ENCODE assay signal across 22 cellular contexts in the genomic region with DNA sequence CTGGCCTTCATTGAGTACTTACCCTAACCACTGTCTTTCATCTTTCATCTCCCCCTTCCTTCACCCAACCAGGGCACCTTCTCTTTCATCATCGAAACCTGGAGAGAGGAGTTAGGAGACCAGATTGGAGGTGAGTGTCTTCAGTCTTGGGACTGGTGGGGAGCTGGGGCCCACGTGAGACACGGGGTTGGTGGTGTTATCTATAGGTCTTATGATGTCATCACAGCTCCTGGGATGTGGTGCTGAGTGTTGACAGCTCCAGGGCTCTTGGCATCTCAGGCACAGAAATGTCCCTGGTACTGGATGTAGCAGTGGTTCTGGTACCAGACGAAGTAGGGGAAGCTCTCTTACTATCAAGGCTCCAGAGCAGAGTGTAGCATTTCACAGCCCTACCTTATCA. TPM values are rescaled to one million over a fixed set of nuclear protein-coding genes. Genes with fewer than 3 reads are reported as not detected.
DNase-seq lines count a peak whose midpoint lies in the region; ATAC-seq, FAIRE-seq and TF ChIP-seq lines count a peak whose summit lies in the region.
"Had no signal": no experiment of that assay in that cellular context is flagged by ENCODE, and none has a peak within 500 bp of the region (broad histone marks: within the 10 kb centered on the region; RNA-seq: fewer than 3 reads in every experiment).

No MANE protein-coding gene starts in this region.

- no peak overlapping the region for H3K9ac ChIP-seq in K562 (ENCODE audit: insufficient read depth in 1 of 2, low read depth in 2 of 2, low read length in 2 of 2)
- H3K9ac ChIP-seq: GM23248 had no signal

- CTCF ChIA-PET in A549 (lab: Yijun Ruan, JAX) = interaction anchor here (0.6 to 15.8 kb wide), 13 partner anchors 8 to 379 kb away, joined by 3 to 305 read pairs (median 4); partner anchors contain the start of genes EID2B, SELENOV and TIMM50
- CTCF ChIA-PET in HEK293 (lab: Yijun Ruan, JAX) = interaction anchor here (0.5 to 4.9 kb wide), 10 partner anchors 8 to 1256 kb away, joined by 3 to 59 read pairs (median 4); partner anchors contain the start of genes EID2, EID2B and SELENOV
- CTCF ChIA-PET in K562 (lab: Yijun Ruan, JAX; ENCODE audit: low intra/inter-chr PET ratio) = interaction anchor here (0.6 kb wide), 1 partner anchor 32 kb away, joined by 6 read pairs; no protein-coding TSS in a partner anchor

- WGBS in A549 (ENCODE audit: missing lambda C conversion rate) = 39% methylated on average over 4 of the region's 4 CpGs
- 9% methylated on average over 4 of the region's 4 CpGs for WGBS in K562 (ENCODE audit: insufficient coverage, low coverage, missing lambda C conversion rate)

- peaks cover 21% of the 10 kb centered on the region for H3K4me1 ChIP-seq in A549
- H3K4me1 ChIP-seq in HEK293 (ENCODE audit: control insufficient read depth, insufficient read depth, low read length) = peaks cover 16% of the 10 kb centered on the region
- H3K4me1 ChIP-seq in K562 (replicated peaks in 1 of 2; ENCODE audit: control insufficient read depth in 2 of 2, insufficient read depth in 2 of 2, low read length in 2 of 2) = peaks cover 10 to 34% of the 10 kb centered on the region in 2 experiments; a peak in 4 of 5 replicates

- peaks cover 0 to 2% (median 0%) of the 10 kb centered on the region in 3 donors for H3K36me3 Mint-ChIP-seq in naive thymus-derived CD8-positive, alpha-beta T cell

- DNase-seq in A549 (ENCODE audit: low read depth in 1 of 2, low spot score in 1 of 2) (no peak), K562 (ENCODE audit: extremely low read depth in 1 of 4, low spot score in 3 of 4) (no peak), DMS79 (lab: John Stamatoyannopoulos, UW) (no peak), medulla oblongata (ENCODE audit: extremely low spot score) (no peak), frontal cortex (ENCODE audit: low spot score in 2 of 2) (no peak)
- DNase-seq in naive thymus-derived CD8-positive, alpha-beta T cell = no peak
- DNase-seq: DMS79 treated with DMSO at 0.1 percent for 48 hours, GM23248, HCEC 1CT, KBM-7, MM.1S, NCI-H1092, NCI-H1436, NCI-H187 treated with DMSO at 0.1 percent for 48 hours, NCI-H2227 treated with DMSO at 0.1 percent for 48 hours, NCI-H510A, SHP77 treated with DMSO at 0.1 percent for 48 hours had no signal

- no peak overlapping the region for H2AFZ ChIP-seq in K562 (ENCODE audit: low read depth, low read length)
- H2AFZ ChIP-seq: GM23248 had no signal

- POLR2A ChIA-PET in A549 (lab: Yijun Ruan, JAX) (interaction anchor here (0.6 to 2.2 kb wide), 3 partner anchors 20 to 65 kb away, joined by 6 to 10 read pairs (median 6); partner anchors contain the start of genes RPS16 and TIMM50), HEK293 (lab: Yijun Ruan, JAX) (interaction anchor here (0.6 to 1.5 kb wide), 7 partner anchors 9 to 69 kb away, joined by 3 to 9 read pairs (median 5); partner anchors contain the start of genes RPS16, SUPT5H and TIMM50), K562 (lab: Yijun Ruan, JAX) (interaction anchor here (0.6 to 0.9 kb wide), 3 partner anchors 14 to 529 kb away, joined by 3 to 4 read pairs (median 3); partner anchors contain the start of gene RPS16)
- POLR2A ChIA-PET in naive thymus-derived CD8-positive, alpha-beta T cell (lab: Charles Lee) = interaction anchor here (1.0 kb wide), 1 partner anchor 15 kb away, joined by 3 read pairs; no protein-coding TSS in a partner anchor

- no peaks in the 10 kb centered on the region for H3K27me3 ChIP-seq in K562 (ENCODE audit: control insufficient read depth in 2 of 2, insufficient read depth in 2 of 2, low read length in 2 of 2)

- H3K27me3 Mint-ChIP-seq in naive thymus-derived CD8-positive, alpha-beta T cell = peaks cover 21 to 79% (median 49%) of the 10 kb centered on the region in 5 donors

- ATAC-seq in A549 = no peak
- no peak for ATAC-seq in K562
- no peak for ATAC-seq in naive thymus-derived CD8-positive, alpha-beta T cell
- no peak for ATAC-seq in HG03097 (IDR thresholded peaks at IDR 0.05; ENCODE audit: low FRiP score, unreplicated experiment)

- in situ Hi-C loops in K562 (cut with MboI) = no loop called here

- H3K4me3 ChIP-seq in A549 = no peak overlapping the region
- H3K4me3 ChIP-seq in HEK293 (ENCODE audit: low read depth, low read length) = no peak overlapping the region
- H3K4me3 ChIP-seq in K562 = no peak overlapping the region
- H3K4me3 ChIP-seq: GM23248, SK-N-MC had no signal

- H3K4me2 ChIP-seq in A549 = no peak overlapping the region
- no peak overlapping the region for H3K4me2 ChIP-seq in K562 (ENCODE audit: insufficient read depth, low read length)

- H4K20me1 ChIP-seq in K562 (replicated peaks; ENCODE audit: control insufficient read depth, insufficient read depth, low read length) = no peaks in the 10 kb centered on the region

- intact Hi-C loops in K562 (cut with micrococcal nuclease) = no loop called here

- TF ChIP-seq EP300 in A549 (IDR thresholded peaks at IDR 0.05) = no peak
- TF ChIP-seq EP300 in K562 (IDR thresholded peaks at IDR 0.05; ENCODE audit: low read length) = no peak

- H3K9me3 ChIP-seq in A549 = no peaks in the 10 kb centered on the region
- H3K9me3 ChIP-seq in HEK293 (ENCODE audit: control insufficient read depth, insufficient read depth, low read depth, low read length) = no peaks in the 10 kb centered on the region
- H3K9me3 ChIP-seq in K562 (replicated peaks; ENCODE audit: control insufficient read depth, insufficient read depth, low read depth, low read length) = no peaks in the 10 kb centered on the region

- peaks cover 26 to 45% (median 28%) of the 10 kb centered on the region in 4 donors for H3K4me1 Mint-ChIP-seq in naive thymus-derived CD8-positive, alpha-beta T cell

- H3K27ac Mint-ChIP-seq in naive thymus-derived CD8-positive, alpha-beta T cell = no peak overlapping the region

- H3K9me1 ChIP-seq in K562 (ENCODE audit: control insufficient read depth, insufficient read depth, low read length) = no peaks in the 10 kb centered on the region

- peaks cover 0 to 4% (median 0%) of the 10 kb centered on the region in 9 donors for H3K9me3 Mint-ChIP-seq in naive thymus-derived CD8-positive, alpha-beta T cell

- no peak for TF ChIP-seq RAD21 in A549 (conservative IDR thresholded peaks at IDR 0.05 in 1 of 2, IDR thresholded peaks at IDR 0.05 in 1 of 2)
- TF ChIP-seq RAD21 in K562 (CRISPR knock-in tag; conservative IDR thresholded peaks at IDR 0.05 in 1 of 2, IDR thresholded peaks at IDR 0.05 in 1 of 2) = no peak

- BruUV-seq in K562 (replicated peaks; lab: Mats Ljungman, UMichigan) = no TSS peak

- H3K27ac ChIP-seq in A549 = no peak overlapping the region
- H3K27ac ChIP-seq in HEK293 (ENCODE audit: extremely low read depth, low read depth, low read length) = no peak overlapping the region
- no peak overlapping the region for H3K27ac ChIP-seq in K562 (ENCODE audit: extremely low read depth, low read depth, low read length)
- H3K27ac ChIP-seq: GM23248, RWPE1, SK-N-MC had no signal

- no peaks in the 10 kb centered on the region for H3K79me2 ChIP-seq in K562 (ENCODE audit: control insufficient read depth, insufficient read depth, low read length)

- H3K4me3 Mint-ChIP-seq in naive thymus-derived CD8-positive, alpha-beta T cell = peak overlapping the region in 7 of 10 donors; percentile 12 to 75 (median 45)

- TF ChIP-seq CTCF in A549 (IDR thresholded peaks at IDR 0.05) = no peak
- TF ChIP-seq CTCF in HEK293 (tag by site-specific recombination; IDR thresholded peaks at IDR 0.05) = no peak
- TF ChIP-seq CTCF in K562 (IDR thresholded peaks at IDR 0.05 in 2 of 3, conservative IDR thresholded peaks at IDR 0.05 in 1 of 3; ENCODE audit: insufficient read depth in 2 of 3, low read depth in 1 of 3, low read length in 3 of 3) = no peak

- no peaks in the 10 kb centered on the region; a peak in 1 of 3 replicates for H3K36me3 ChIP-seq in HEK293 (ENCODE audit: control insufficient read depth in 2 of 2, insufficient read depth in 1 of 2, low read length in 2 of 2)
- H3K36me3 ChIP-seq in K562 (ENCODE audit: control insufficient read depth, insufficient read depth, low read length) = no peaks in the 10 kb centered on the region

- FAIRE-seq in A549 (lab: Jason Lieb, UNC) = peak; percentile 18
- FAIRE-seq in K562 (lab: Jason Lieb, UNC) = peak; percentile 54
- no peak for FAIRE-seq in frontal cortex (lab: Jason Lieb, UNC)

- TF ChIP-seq POLR2A in A549 (IDR thresholded peaks at IDR 0.05; ENCODE audit: low read length) = no peak
- no peak for TF ChIP-seq POLR2A in K562 (conservative IDR thresholded peaks at IDR 0.05)

RNA-seq across cellular contexts. Expression of gene DLL3, which starts 1.8 kb away (rescaled TPM):
- polyA plus RNA-seq in A549 (2011; rRNA removed) (6.8 and 8.3 TPM in 2 replicates), A549 (2017; fragmentation: RNase III; extraction: RNeasy Plus Mini Kit Qiagen cat#74134 plus additional on column Dnase treatment) (6.7 TPM in 3 replicates), K562 (2011; rRNA removed) (2.1 and 2.5 TPM in 2 replicates), K562 (2014; fragmentation: Illumina TruSeq; extraction: Trizol) (0.53 and 0.92 TPM in 2 replicates), K562 (2014; fragmentation: Nextera tagmentation; extraction: Ambion mirVana) (1 to 10 TPM in 1 of 2 experiments, under 1 TPM in 1; 0.92 to 1.2 TPM), K562 (2014; rRNA removed) (5.2 and 6.3 TPM in 2 replicates)
- 14.9 and 18.9 TPM in 2 replicates for polyA plus RNA-seq in A549 (2012; cell fraction: cytosol; rRNA removed)
- 10.6 and 11.5 TPM in 2 replicates for polyA plus RNA-seq in A549 (2012; cell fraction: nucleus; rRNA removed)
- 3.3 and 3.5 TPM in 2 replicates for polyA minus RNA-seq in A549 (2011; rRNA and poly(A)+ RNA removed)
- total RNA-seq in K562 (2011; cell fraction: chromatin; rRNA removed; ENCODE audit: low replicate concordance) = 0.56 and 1.8 TPM in 2 replicates
- 2.0 and 2.5 TPM in 2 replicates for total RNA-seq in K562 (2011; cell fraction: nucleolus; rRNA removed)
- total RNA-seq in K562 (2011; cell fraction: nucleoplasm; rRNA removed) = 2.1 TPM in 2 replicates
- total RNA-seq in K562 (2014; rRNA removed) (5.4 and 5.5 TPM in 2 replicates), K562 (2014; rRNA removed; fragmentation: Illumina TruSeq; extraction: Trizol) (1.1 TPM in 2 replicates), K562 (2015; rRNA removed; fragmentation: Illumina TruSeq; extraction: Trizol) (0.80 and 1.1 TPM in 2 replicates), K562 (2021) (2.5 and 3.4 TPM in 2 replicates), frontal cortex (13.9 TPM)
- polyA plus RNA-seq in K562 (2011; cell fraction: cytosol; rRNA removed) = 3.2 and 6.3 TPM in 2 replicates
- 2.0 TPM in 2 replicates for polyA plus RNA-seq in K562 (2011; cell fraction: nucleus; rRNA removed)
- polyA plus RNA-seq in K562 (2012) = 1.3 and 2.0 TPM in 2 replicates
- polyA minus RNA-seq in K562 (2011; rRNA and poly(A)+ RNA removed) = 0.39 and 0.63 TPM in 2 replicates
- polyA minus RNA-seq in K562 (2011; cell fraction: cytosol; rRNA and poly(A)+ RNA removed) = 0.86 and 1.1 TPM in 2 replicates
- polyA minus RNA-seq in K562 (2011; cell fraction: nucleus; rRNA and poly(A)+ RNA removed) = 0.94 and 1.4 TPM in 2 replicates
- total RNA-seq in naive thymus-derived CD8-positive, alpha-beta T cell = under 1 TPM; 0.22 to 0.36 TPM
- polyA plus RNA-seq in naive thymus-derived CD8-positive, alpha-beta T cell = 1 to 10 TPM; 1.1 to 1.9 (median 1.8) TPM
- total RNA-seq: A172 had no signal

RNA-seq across cellular contexts. Expression of gene SELENOV, which starts 14.4 kb away (rescaled TPM):
- polyA plus RNA-seq in A549 (2011; rRNA removed) = not detected in 2 replicates
- polyA plus RNA-seq in A549 (2012; cell fraction: cytosol; rRNA removed) = not detected in 2 replicates
- polyA plus RNA-seq in A549 (2012; cell fraction: nucleus; rRNA removed) = 0.06 and 0.10 TPM in 2 replicates
- polyA plus RNA-seq in A549 (2017; fragmentation: RNase III; extraction: RNeasy Plus Mini Kit Qiagen cat#74134 plus additional on column Dnase treatment) = not detected in 3 replicates
- polyA minus RNA-seq in A549 (2011; rRNA and poly(A)+ RNA removed) = not detected in 2 replicates
- 0.25 TPM in 1 of 2 replicates, not detected in the other for total RNA-seq in K562 (2011; cell fraction: chromatin; rRNA removed; ENCODE audit: low replicate concordance)
- total RNA-seq in K562 (2011; cell fraction: nucleolus; rRNA removed) = 0.50 TPM in 1 of 2 replicates, not detected in the other
- total RNA-seq in K562 (2011; cell fraction: nucleoplasm; rRNA removed) = 0.84 and 0.95 TPM in 2 replicates
- total RNA-seq in K562 (2014; rRNA removed) = not detected in 2 replicates
- not detected in 2 replicates for total RNA-seq in K562 (2014; rRNA removed; fragmentation: Illumina TruSeq; extraction: Trizol)
- not detected in 2 replicates for total RNA-seq in K562 (2015; rRNA removed; fragmentation: Illumina TruSeq; extraction: Trizol)
- total RNA-seq in K562 (2021) = 0.09 and 0.20 TPM in 2 replicates
- polyA plus RNA-seq in K562 (2011; rRNA removed) = 0.15 TPM in 1 of 2 replicates, not detected in the other
- polyA plus RNA-seq in K562 (2011; cell fraction: cytosol; rRNA removed) = 0.03 TPM in 1 of 2 replicates, not detected in the other
- 0.10 and 0.18 TPM in 2 replicates for polyA plus RNA-seq in K562 (2011; cell fraction: nucleus; rRNA removed)
- polyA plus RNA-seq in K562 (2012) = 0.06 and 0.26 TPM in 2 replicates
- 0.08 and 0.09 TPM in 2 replicates for polyA plus RNA-seq in K562 (2014; fragmentation: Illumina TruSeq; extraction: Trizol)
- polyA plus RNA-seq in K562 (2014; fragmentation: Nextera tagmentation; extraction: Ambion mirVana) = under 1 TPM; 0.04 to 0.06 TPM
- 0.05 TPM in 1 of 2 replicates, not detected in the other for polyA plus RNA-seq in K562 (2014; rRNA removed)
- not detected in 2 replicates for polyA minus RNA-seq in K562 (2011; rRNA and poly(A)+ RNA removed)
- polyA minus RNA-seq in K562 (2011; cell fraction: cytosol; rRNA and poly(A)+ RNA removed) = not detected in 2 replicates
- not detected in 2 replicates for polyA minus RNA-seq in K562 (2011; cell fraction: nucleus; rRNA and poly(A)+ RNA removed)
- total RNA-seq in naive thymus-derived CD8-positive, alpha-beta T cell = not detected
- polyA plus RNA-seq in naive thymus-derived CD8-positive, alpha-beta T cell = not detected
- 0.41 TPM for total RNA-seq in frontal cortex
- total RNA-seq: A172, GM23248 had no signal
- polyA plus RNA-seq: GM23248 had no signal

RNA-seq across cellular contexts. Expression of gene TIMM50, which starts 19.9 kb away (rescaled TPM):
- polyA plus RNA-seq in A549 (2011; rRNA removed) (234 and 246 TPM in 2 replicates), A549 (2017; fragmentation: RNase III; extraction: RNeasy Plus Mini Kit Qiagen cat#74134 plus additional on column Dnase treatment) (196 to 206 TPM (median 204 TPM) in 3 replicates), K562 (2011; rRNA removed) (166 and 170 TPM in 2 replicates), K562 (2014; fragmentation: Illumina TruSeq; extraction: Trizol) (157 and 181 TPM in 2 replicates), K562 (2014; fragmentation: Nextera tagmentation; extraction: Ambion mirVana) (10 to 100 TPM; 28.3 to 55.4 TPM), K562 (2014; rRNA removed) (221 and 228 TPM in 2 replicates)
- 370 and 374 TPM in 2 replicates for polyA plus RNA-seq in A549 (2012; cell fraction: cytosol; rRNA removed)
- 384 and 439 TPM in 2 replicates for polyA plus RNA-seq in A549 (2012; cell fraction: nucleus; rRNA removed)
- 284 and 290 TPM in 2 replicates for polyA minus RNA-seq in A549 (2011; rRNA and poly(A)+ RNA removed)
- 133 and 241 TPM in 2 replicates for total RNA-seq in K562 (2011; cell fraction: chromatin; rRNA removed; ENCODE audit: low replicate concordance)
- 181 and 193 TPM in 2 replicates for total RNA-seq in K562 (2011; cell fraction: nucleolus; rRNA removed)
- total RNA-seq in K562 (2011; cell fraction: nucleoplasm; rRNA removed) = 161 and 168 TPM in 2 replicates
- total RNA-seq in K562 (2014; rRNA removed) (221 and 239 TPM in 2 replicates), K562 (2014; rRNA removed; fragmentation: Illumina TruSeq; extraction: Trizol) (81.4 and 94.9 TPM in 2 replicates), K562 (2015; rRNA removed; fragmentation: Illumina TruSeq; extraction: Trizol) (145 and 148 TPM in 2 replicates), K562 (2021) (214 and 221 TPM in 2 replicates), frontal cortex (43.2 TPM)
- 245 and 333 TPM in 2 replicates for polyA plus RNA-seq in K562 (2011; cell fraction: cytosol; rRNA removed)
- 158 and 195 TPM in 2 replicates for polyA plus RNA-seq in K562 (2011; cell fraction: nucleus; rRNA removed)
- polyA plus RNA-seq in K562 (2012) = 135 and 190 TPM in 2 replicates
- polyA minus RNA-seq in K562 (2011; rRNA and poly(A)+ RNA removed) = 114 and 139 TPM in 2 replicates
- polyA minus RNA-seq in K562 (2011; cell fraction: cytosol; rRNA and poly(A)+ RNA removed) = 106 and 111 TPM in 2 replicates
- 45.2 and 70.6 TPM in 2 replicates for polyA minus RNA-seq in K562 (2011; cell fraction: nucleus; rRNA and poly(A)+ RNA removed)
- 10 to 100 TPM; 47.5 to 52.1 TPM for total RNA-seq in naive thymus-derived CD8-positive, alpha-beta T cell
- 10 to 100 TPM; 41.4 to 53.3 (median 44.6) TPM for polyA plus RNA-seq in naive thymus-derived CD8-positive, alpha-beta T cell

RNA-seq across cellular contexts. Expression of gene EID2B, which starts 32.1 kb away (rescaled TPM):
- polyA plus RNA-seq in A549 (2011; rRNA removed) = 9.4 and 10.9 TPM in 2 replicates
- polyA plus RNA-seq in A549 (2012; cell fraction: cytosol; rRNA removed) = 10.0 and 18.0 TPM in 2 replicates
- 6.0 and 7.8 TPM in 2 replicates for polyA plus RNA-seq in A549 (2012; cell fraction: nucleus; rRNA removed)
- polyA plus RNA-seq in A549 (2017; fragmentation: RNase III; extraction: RNeasy Plus Mini Kit Qiagen cat#74134 plus additional on column Dnase treatment) = 9.2 to 10.1 TPM (median 9.3 TPM) in 3 replicates
- 2.3 and 3.1 TPM in 2 replicates for polyA minus RNA-seq in A549 (2011; rRNA and poly(A)+ RNA removed)
- total RNA-seq in K562 (2011; cell fraction: chromatin; rRNA removed; ENCODE audit: low replicate concordance) = 8.1 and 8.9 TPM in 2 replicates
- total RNA-seq in K562 (2011; cell fraction: nucleolus; rRNA removed) = 10.8 and 12.5 TPM in 2 replicates
- total RNA-seq in K562 (2011; cell fraction: nucleoplasm; rRNA removed) = 11.3 and 14.6 TPM in 2 replicates
- 4.8 and 5.1 TPM in 2 replicates for total RNA-seq in K562 (2014; rRNA removed)
- total RNA-seq in K562 (2014; rRNA removed; fragmentation: Illumina TruSeq; extraction: Trizol) = 3.9 and 4.8 TPM in 2 replicates
- 2.9 and 3.5 TPM in 2 replicates for total RNA-seq in K562 (2015; rRNA removed; fragmentation: Illumina TruSeq; extraction: Trizol)
- total RNA-seq in K562 (2021) = 3.9 and 4.2 TPM in 2 replicates
- 7.9 and 9.3 TPM in 2 replicates for polyA plus RNA-seq in K562 (2011; rRNA removed)
- 5.2 and 12.3 TPM in 2 replicates for polyA plus RNA-seq in K562 (2011; cell fraction: cytosol; rRNA removed)
- 7.6 and 8.6 TPM in 2 replicates for polyA plus RNA-seq in K562 (2011; cell fraction: nucleus; rRNA removed)
- 5.4 and 9.1 TPM in 2 replicates for polyA plus RNA-seq in K562 (2012)
- 2.0 and 2.8 TPM in 2 replicates for polyA plus RNA-seq in K562 (2014; fragmentation: Illumina TruSeq; extraction: Trizol)
- 1 to 10 TPM; 4.9 to 5.4 TPM for polyA plus RNA-seq in K562 (2014; fragmentation: Nextera tagmentation; extraction: Ambion mirVana)
- polyA plus RNA-seq in K562 (2014; rRNA removed) = 8.8 and 9.8 TPM in 2 replicates
- polyA minus RNA-seq in K562 (2011; rRNA and poly(A)+ RNA removed) = 2.8 and 3.4 TPM in 2 replicates
- polyA minus RNA-seq in K562 (2011; cell fraction: cytosol; rRNA and poly(A)+ RNA removed) = 1.0 and 2.1 TPM in 2 replicates
- 4.4 and 8.7 TPM in 2 replicates for polyA minus RNA-seq in K562 (2011; cell fraction: nucleus; rRNA and poly(A)+ RNA removed)
- 1 to 10 TPM; 5.9 to 7.7 TPM for total RNA-seq in naive thymus-derived CD8-positive, alpha-beta T cell
- polyA plus RNA-seq in naive thymus-derived CD8-positive, alpha-beta T cell = 1 to 10 TPM; 4.9 to 7.6 (median 6.4) TPM
- total RNA-seq in frontal cortex = 24.1 TPM

RNA-seq across cellular contexts. Expression of gene EID2, which starts 39.4 kb away (rescaled TPM):
- polyA plus RNA-seq in A549 (2011; rRNA removed) (23.2 and 26.1 TPM in 2 replicates), A549 (2017; fragmentation: RNase III; extraction: RNeasy Plus Mini Kit Qiagen cat#74134 plus additional on column Dnase treatment) (49.2 to 53.0 TPM (median 52.9 TPM) in 3 replicates), K562 (2011; rRNA removed) (7.3 and 12.4 TPM in 2 replicates), K562 (2014; fragmentation: Illumina TruSeq; extraction: Trizol) (8.2 and 9.6 TPM in 2 replicates), K562 (2014; fragmentation: Nextera tagmentation; extraction: Ambion mirVana) (1 to 10 TPM; 2.5 to 2.7 TPM), K562 (2014; rRNA removed) (18.5 and 23.6 TPM in 2 replicates)
- polyA plus RNA-seq in A549 (2012; cell fraction: cytosol; rRNA removed) = 23.9 and 34.5 TPM in 2 replicates
- polyA plus RNA-seq in A549 (2012; cell fraction: nucleus; rRNA removed) = 20.3 and 22.4 TPM in 2 replicates
- 5.7 TPM in 2 replicates for polyA minus RNA-seq in A549 (2011; rRNA and poly(A)+ RNA removed)
- 3.2 and 4.8 TPM in 2 replicates for total RNA-seq in K562 (2011; cell fraction: chromatin; rRNA removed; ENCODE audit: low replicate concordance)
- total RNA-seq in K562 (2011; cell fraction: nucleolus; rRNA removed) = 4.1 and 4.8 TPM in 2 replicates
- 4.2 TPM in 2 replicates for total RNA-seq in K562 (2011; cell fraction: nucleoplasm; rRNA removed)
- total RNA-seq in K562 (2014; rRNA removed) (18.5 and 20.8 TPM in 2 replicates), K562 (2014; rRNA removed; fragmentation: Illumina TruSeq; extraction: Trizol) (10.9 and 11.7 TPM in 2 replicates), K562 (2015; rRNA removed; fragmentation: Illumina TruSeq; extraction: Trizol) (9.9 and 11.3 TPM in 2 replicates), K562 (2021) (13.8 and 14.6 TPM in 2 replicates), frontal cortex (22.4 TPM)
- polyA plus RNA-seq in K562 (2011; cell fraction: cytosol; rRNA removed) = 4.4 and 10.2 TPM in 2 replicates
- polyA plus RNA-seq in K562 (2011; cell fraction: nucleus; rRNA removed) = 4.6 TPM in 2 replicates
- 11.3 and 17.7 TPM in 2 replicates for polyA plus RNA-seq in K562 (2012)
- polyA minus RNA-seq in K562 (2011; rRNA and poly(A)+ RNA removed) = 3.9 TPM in 2 replicates
- polyA minus RNA-seq in K562 (2011; cell fraction: cytosol; rRNA and poly(A)+ RNA removed) = 4.0 and 4.4 TPM in 2 replicates
- 1.3 and 3.2 TPM in 2 replicates for polyA minus RNA-seq in K562 (2011; cell fraction: nucleus; rRNA and poly(A)+ RNA removed)
- 10 to 100 TPM; 20.3 to 21.2 TPM for total RNA-seq in naive thymus-derived CD8-positive, alpha-beta T cell
- polyA plus RNA-seq in naive thymus-derived CD8-positive, alpha-beta T cell = 10 to 100 TPM; 19.8 to 37.1 (median 22.1) TPM
